ENCODE assay signal across 9 cellular contexts in genomic region chr1:93347319-93347899, GRCh38. TPM values are rescaled to one million over a fixed set of nuclear protein-coding genes. Genes with fewer than 3 reads are reported as not detected.
A peak's percentile ranks its signal among the peaks of the same experiment; 100 is the strongest.
DNase-seq lines count a peak whose midpoint lies in the region; ATAC-seq and TF ChIP-seq lines count a peak whose summit lies in the region.
"Had no signal": no experiment of that assay in that cellular context is flagged by ENCODE, and none has a peak within 500 bp of the region (broad histone marks: within the 10 kb centered on the region; RNA-seq: fewer than 3 reads in every experiment).

No MANE protein-coding gene starts in this region.

- H3K27me3 Mint-ChIP-seq in natural killer cell treated with Interleukin-12 subunit alpha and Interleukin-12 subunit beta and Interleukin-15 and Interleukin-18, amount 100 ng/mL, for 72 hours: no peaks in the 10 kb centered on the region

- H3K4me1 Mint-ChIP-seq in natural killer cell treated with Interleukin-12 subunit alpha and Interleukin-12 subunit beta and Interleukin-15 and Interleukin-18, amount 100 ng/mL, for 72 hours (ENCODE audit: low read depth in 2 of 2): peaks cover 25 to 44% of the 10 kb centered on the region in 2 donors

- DNase-seq in LNCaP clone FGC (ENCODE audit: low read depth): no peak
- DNase-seq in dorsolateral prefrontal cortex: no peak
- DNase-seq in natural killer cell treated with Interleukin-12 subunit alpha and Interleukin-12 subunit beta and Interleukin-15 and Interleukin-18, amount 100 ng/mL, for 72 hours (ENCODE audit: low spot score): no peak
- DNase-seq in stimulated activated CD4-positive, alpha-beta T cell treated with anti-CD3 and anti-CD28 coated beads, Interleukin-12 subunit alpha, Interleukin-12 subunit beta, amount 100 ng/mL, for 4 hours: no peak
- DNase-seq in left lobe of liver (ENCODE audit: low spot score): no peak
- DNase-seq: activated CD4-positive, alpha-beta T cell treated with anti-CD3 and anti-CD28 coated beads for 4 hours had no signal

- H4K20me1 ChIP-seq in BLaER1: peaks cover 60% of the 10 kb centered on the region

- peak overlapping the region; percentile 94 for H3K27ac ChIP-seq in BLaER1
- H3K27ac ChIP-seq in dorsolateral prefrontal cortex: peak overlapping the region in 4 of 59 donors; percentile 24 to 98 (median 94)

- peak overlapping the region; percentile 82 for H3K4me2 ChIP-seq in BLaER1

- peak overlapping the region; percentile 98 for H3K4me3 Mint-ChIP-seq in natural killer cell treated with Interleukin-12 subunit alpha and Interleukin-12 subunit beta and Interleukin-15 and Interleukin-18, amount 100 ng/mL, for 72 hours

- H3K9ac ChIP-seq in BLaER1: peak overlapping the region; percentile 90

- H3K36me3 ChIP-seq in BLaER1: peaks cover 11% of the 10 kb centered on the region; the same call in 1 of the 2 replicates

- H3K4me1 ChIP-seq in BLaER1: peaks cover 36% of the 10 kb centered on the region

- H3K4me3 ChIP-seq in BLaER1 (peak overlapping the region; percentile 93), LNCaP clone FGC (ENCODE audit: low read depth, low read length) (peak overlapping the region; percentile 89), dorsolateral prefrontal cortex (peak overlapping the region; percentile 64 to 100 (median 91))

- intact Hi-C loops in dorsolateral prefrontal cortex (cut with DNase I): loop anchor here (2.0 to 5.0 kb wide), 3 partner anchors 165 to 270 kb away; partner anchors contain the start of genes MTF2 (in 2 of the 2), CCDC18 (in 1 of the 2) and TMED5 (in 1 of the 2)

- H3K27me3 ChIP-seq in BLaER1: no peaks in the 10 kb centered on the region
- no peaks in the 10 kb centered on the region for H3K27me3 ChIP-seq in dorsolateral prefrontal cortex

- no peaks in the 10 kb centered on the region for H3K9me3 ChIP-seq in BLaER1

- TF ChIP-seq CTCF in LNCaP clone FGC (IDR thresholded peaks at IDR 0.05; ENCODE audit: control insufficient read depth, extremely low read depth, insufficient read depth) (no peak), dorsolateral prefrontal cortex (IDR thresholded peaks at IDR 0.05 in 54 of 56, conservative IDR thresholded peaks at IDR 0.05 in 2 of 56; ENCODE audit: low read depth in 1 of 56, partially characterized antibody in 56 of 56) (no peak)

- ATAC-seq in natural killer cell treated with Interleukin-12 subunit alpha and Interleukin-12 subunit beta and Interleukin-15 and Interleukin-18, amount 100 ng/mL, for 72 hours: no peak
- ATAC-seq in HG03457 (IDR thresholded peaks at IDR 0.05; ENCODE audit: unreplicated experiment) (no peak), left lobe of liver (no peak), HG03175 (IDR thresholded peaks at IDR 0.05; ENCODE audit: unreplicated experiment) (no peak)

- no peaks in the 10 kb centered on the region for H3K9me3 Mint-ChIP-seq in natural killer cell treated with Interleukin-12 subunit alpha and Interleukin-12 subunit beta and Interleukin-15 and Interleukin-18, amount 100 ng/mL, for 72 hours

- H3K27ac Mint-ChIP-seq in natural killer cell treated with Interleukin-12 subunit alpha and Interleukin-12 subunit beta and Interleukin-15 and Interleukin-18, amount 100 ng/mL, for 72 hours: peak overlapping the region; percentile 99

- H3K36me3 Mint-ChIP-seq in natural killer cell treated with Interleukin-12 subunit alpha and Interleukin-12 subunit beta and Interleukin-15 and Interleukin-18, amount 100 ng/mL, for 72 hours: peaks cover 34% of the 10 kb centered on the region

RNA-seq across cellular contexts. Expression of gene DR1, which starts 1.7 kb away (rescaled TPM):
- 10 to 100 TPM; 27.3 to 45.6 (median 35.4) TPM for total RNA-seq in dorsolateral prefrontal cortex
- 10 to 100 TPM; 73.6 to 74.1 TPM for total RNA-seq in natural killer cell treated with Interleukin-12 subunit alpha and Interleukin-12 subunit beta and Interleukin-15 and Interleukin-18, amount 100 ng/mL, for 72 hours
- 16.2 TPM for total RNA-seq in left lobe of liver
